In genomic region chr12:93440043-93440835, GRCh38 we compare ENCODE assay signal across 1 cellular context.
TF ChIP-seq lines count a peak whose summit lies in the region.

No MANE protein-coding gene starts in this region.

TF ChIP-seq in endothelial cell of umbilical vein, 7 proteins besides CTCF, POLR2A, EP300 and RAD21 (continued from another document):
- TF ChIP-seq MAX (IDR thresholded peaks at IDR 0.05; ENCODE audit: insufficient read depth, insufficient read length): no peak
- TF ChIP-seq FOS (IDR thresholded peaks at IDR 0.05; ENCODE audit: borderline replicate concordance, insufficient read depth, low read length): no peak
- no peak for TF ChIP-seq POLR2AphosphoS5 (IDR thresholded peaks at IDR 0.05; ENCODE audit: insufficient read depth, low read depth, low read length)
- no peak for TF ChIP-seq GATA2 (IDR thresholded peaks at IDR 0.05; ENCODE audit: insufficient read depth, insufficient read length, low read depth, low read length)
